ENCODE assay signal across 1 cellular context in genomic region chr19:33263325-33264023, GRCh38.
TF ChIP-seq lines count a peak whose summit lies in the region.

No MANE protein-coding gene starts in this region.

TF ChIP-seq in K562, 482 proteins besides CTCF, POLR2A, EP300 and RAD21 (continued from another document and continues in another):
- TF ChIP-seq ZHX1 (conservative IDR thresholded peaks at IDR 0.05; ENCODE audit: low read length) (no peak), THAP12 (CRISPR knock-in tag; IDR thresholded peaks at IDR 0.05) (no peak), GABPB1 (CRISPR knock-in tag; IDR thresholded peaks at IDR 0.05) (no peak), E2F5 (CRISPR knock-in tag; IDR thresholded peaks at IDR 0.05) (no peak), MAFK (IDR thresholded peaks at IDR 0.05; ENCODE audit: low read length) (no peak), KLF6 (CRISPR knock-in tag; IDR thresholded peaks at IDR 0.05; ENCODE audit: borderline replicate concordance) (no peak), E2F4 (CRISPR knock-in tag; IDR thresholded peaks at IDR 0.05; ENCODE audit: low read depth) (no peak), PRDM10 (IDR thresholded peaks at IDR 0.05; ENCODE audit: partially characterized antibody) (no peak), ZNF518B (CRISPR knock-in tag; IDR thresholded peaks at IDR 0.05) (no peak), MCM2 (IDR thresholded peaks at IDR 0.05; ENCODE audit: low read depth) (no peak), KLF13 (tag; IDR thresholded peaks at IDR 0.05; ENCODE audit: borderline replicate concordance, low read depth) (no peak), ZNF217 (CRISPR knock-in tag; IDR thresholded peaks at IDR 0.05) (no peak), LEF1 (IDR thresholded peaks at IDR 0.05) (no peak), KDM5B (IDR thresholded peaks at IDR 0.05; ENCODE audit: insufficient replicate concordance, low read depth, low read length) (no peak), TEAD4 (IDR thresholded peaks at IDR 0.05; ENCODE audit: low read length) (peak; percentile 61; the same call in 1 of the 2 replicates), TEAD4 (CRISPR knock-in tag; IDR thresholded peaks at IDR 0.05; ENCODE audit: borderline replicate concordance) (no peak), EP400 (IDR thresholded peaks at IDR 0.05) (no peak), ZNF561 (CRISPR knock-in tag; conservative IDR thresholded peaks at IDR 0.05) (no peak), ZNF512 (tag; IDR thresholded peaks at IDR 0.05) (no peak), SIN3A (IDR thresholded peaks at IDR 0.05; ENCODE audit: borderline replicate concordance in 2 of 2, control insufficient read depth in 1 of 2, low read depth in 2 of 2, low read length in 2 of 2) (no peak), MTA3 (IDR thresholded peaks at IDR 0.05; ENCODE audit: borderline replicate concordance) (0 out of 2 replicates have a peak, but pooled peaks have one; percentile 24), NR2C1 (IDR thresholded peaks at IDR 0.05) (no peak), NR2C1 (tag; IDR thresholded peaks at IDR 0.05) (no peak)
- TF ChIP-seq, protein P1, sequence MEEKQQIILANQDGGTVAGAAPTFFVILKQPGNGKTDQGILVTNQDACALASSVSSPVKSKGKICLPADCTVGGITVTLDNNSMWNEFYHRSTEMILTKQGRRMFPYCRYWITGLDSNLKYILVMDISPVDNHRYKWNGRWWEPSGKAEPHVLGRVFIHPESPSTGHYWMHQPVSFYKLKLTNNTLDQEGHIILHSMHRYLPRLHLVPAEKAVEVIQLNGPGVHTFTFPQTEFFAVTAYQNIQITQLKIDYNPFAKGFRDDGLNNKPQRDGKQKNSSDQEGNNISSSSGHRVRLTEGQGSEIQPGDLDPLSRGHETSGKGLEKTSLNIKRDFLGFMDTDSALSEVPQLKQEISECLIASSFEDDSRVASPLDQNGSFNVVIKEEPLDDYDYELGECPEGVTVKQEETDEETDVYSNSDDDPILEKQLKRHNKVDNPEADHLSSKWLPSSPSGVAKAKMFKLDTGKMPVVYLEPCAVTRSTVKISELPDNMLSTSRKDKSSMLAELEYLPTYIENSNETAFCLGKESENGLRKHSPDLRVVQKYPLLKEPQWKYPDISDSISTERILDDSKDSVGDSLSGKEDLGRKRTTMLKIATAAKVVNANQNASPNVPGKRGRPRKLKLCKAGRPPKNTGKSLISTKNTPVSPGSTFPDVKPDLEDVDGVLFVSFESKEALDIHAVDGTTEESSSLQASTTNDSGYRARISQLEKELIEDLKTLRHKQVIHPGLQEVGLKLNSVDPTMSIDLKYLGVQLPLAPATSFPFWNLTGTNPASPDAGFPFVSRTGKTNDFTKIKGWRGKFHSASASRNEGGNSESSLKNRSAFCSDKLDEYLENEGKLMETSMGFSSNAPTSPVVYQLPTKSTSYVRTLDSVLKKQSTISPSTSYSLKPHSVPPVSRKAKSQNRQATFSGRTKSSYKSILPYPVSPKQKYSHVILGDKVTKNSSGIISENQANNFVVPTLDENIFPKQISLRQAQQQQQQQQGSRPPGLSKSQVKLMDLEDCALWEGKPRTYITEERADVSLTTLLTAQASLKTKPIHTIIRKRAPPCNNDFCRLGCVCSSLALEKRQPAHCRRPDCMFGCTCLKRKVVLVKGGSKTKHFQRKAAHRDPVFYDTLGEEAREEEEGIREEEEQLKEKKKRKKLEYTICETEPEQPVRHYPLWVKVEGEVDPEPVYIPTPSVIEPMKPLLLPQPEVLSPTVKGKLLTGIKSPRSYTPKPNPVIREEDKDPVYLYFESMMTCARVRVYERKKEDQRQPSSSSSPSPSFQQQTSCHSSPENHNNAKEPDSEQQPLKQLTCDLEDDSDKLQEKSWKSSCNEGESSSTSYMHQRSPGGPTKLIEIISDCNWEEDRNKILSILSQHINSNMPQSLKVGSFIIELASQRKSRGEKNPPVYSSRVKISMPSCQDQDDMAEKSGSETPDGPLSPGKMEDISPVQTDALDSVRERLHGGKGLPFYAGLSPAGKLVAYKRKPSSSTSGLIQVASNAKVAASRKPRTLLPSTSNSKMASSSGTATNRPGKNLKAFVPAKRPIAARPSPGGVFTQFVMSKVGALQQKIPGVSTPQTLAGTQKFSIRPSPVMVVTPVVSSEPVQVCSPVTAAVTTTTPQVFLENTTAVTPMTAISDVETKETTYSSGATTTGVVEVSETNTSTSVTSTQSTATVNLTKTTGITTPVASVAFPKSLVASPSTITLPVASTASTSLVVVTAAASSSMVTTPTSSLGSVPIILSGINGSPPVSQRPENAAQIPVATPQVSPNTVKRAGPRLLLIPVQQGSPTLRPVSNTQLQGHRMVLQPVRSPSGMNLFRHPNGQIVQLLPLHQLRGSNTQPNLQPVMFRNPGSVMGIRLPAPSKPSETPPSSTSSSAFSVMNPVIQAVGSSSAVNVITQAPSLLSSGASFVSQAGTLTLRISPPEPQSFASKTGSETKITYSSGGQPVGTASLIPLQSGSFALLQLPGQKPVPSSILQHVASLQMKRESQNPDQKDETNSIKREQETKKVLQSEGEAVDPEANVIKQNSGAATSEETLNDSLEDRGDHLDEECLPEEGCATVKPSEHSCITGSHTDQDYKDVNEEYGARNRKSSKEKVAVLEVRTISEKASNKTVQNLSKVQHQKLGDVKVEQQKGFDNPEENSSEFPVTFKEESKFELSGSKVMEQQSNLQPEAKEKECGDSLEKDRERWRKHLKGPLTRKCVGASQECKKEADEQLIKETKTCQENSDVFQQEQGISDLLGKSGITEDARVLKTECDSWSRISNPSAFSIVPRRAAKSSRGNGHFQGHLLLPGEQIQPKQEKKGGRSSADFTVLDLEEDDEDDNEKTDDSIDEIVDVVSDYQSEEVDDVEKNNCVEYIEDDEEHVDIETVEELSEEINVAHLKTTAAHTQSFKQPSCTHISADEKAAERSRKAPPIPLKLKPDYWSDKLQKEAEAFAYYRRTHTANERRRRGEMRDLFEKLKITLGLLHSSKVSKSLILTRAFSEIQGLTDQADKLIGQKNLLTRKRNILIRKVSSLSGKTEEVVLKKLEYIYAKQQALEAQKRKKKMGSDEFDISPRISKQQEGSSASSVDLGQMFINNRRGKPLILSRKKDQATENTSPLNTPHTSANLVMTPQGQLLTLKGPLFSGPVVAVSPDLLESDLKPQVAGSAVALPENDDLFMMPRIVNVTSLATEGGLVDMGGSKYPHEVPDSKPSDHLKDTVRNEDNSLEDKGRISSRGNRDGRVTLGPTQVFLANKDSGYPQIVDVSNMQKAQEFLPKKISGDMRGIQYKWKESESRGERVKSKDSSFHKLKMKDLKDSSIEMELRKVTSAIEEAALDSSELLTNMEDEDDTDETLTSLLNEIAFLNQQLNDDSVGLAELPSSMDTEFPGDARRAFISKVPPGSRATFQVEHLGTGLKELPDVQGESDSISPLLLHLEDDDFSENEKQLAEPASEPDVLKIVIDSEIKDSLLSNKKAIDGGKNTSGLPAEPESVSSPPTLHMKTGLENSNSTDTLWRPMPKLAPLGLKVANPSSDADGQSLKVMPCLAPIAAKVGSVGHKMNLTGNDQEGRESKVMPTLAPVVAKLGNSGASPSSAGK (IDR thresholded peaks at IDR 0.05): peak; percentile 84
